Comparison of ENCODE assay signal across 31 cellular contexts in the genomic region with DNA sequence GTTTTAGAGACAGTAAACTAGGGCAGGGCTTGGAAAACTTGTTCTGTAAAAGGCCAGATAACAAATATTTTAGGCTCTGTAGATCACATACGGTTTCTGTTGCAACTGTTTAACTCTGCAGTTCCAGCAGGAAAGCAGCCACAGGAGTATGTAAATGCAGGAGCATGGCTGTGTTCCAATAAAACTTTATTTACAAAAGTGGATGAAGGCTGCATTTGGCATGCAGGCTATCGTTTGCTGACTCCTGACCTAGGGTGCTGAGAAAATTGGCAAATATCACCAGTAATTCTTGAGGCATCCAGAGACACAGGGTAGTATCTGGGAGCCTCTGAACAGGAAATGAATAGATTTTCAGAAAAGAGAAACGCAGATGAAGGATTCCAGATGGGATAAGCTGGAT.
"Had no signal": no experiment of that assay in that cellular context is flagged by ENCODE, and none has a peak within 500 bp of the region (broad histone marks: within the 10 kb centered on the region; RNA-seq: fewer than 3 reads in every experiment).

No MANE protein-coding gene starts in this region.

- H3K27ac ChIP-seq: neutrophil, pancreas, prostate gland, skin epidermis, spleen, suprapubic skin, testis, tibial artery, transverse colon, upper lobe of right lung, uterus had no signal

- H3K4me1 Mint-ChIP-seq: neural crest cell; stimulated activated memory B cell treated with anti-CD40 and anti-IgM and Interleukin-4, amounts not matched to agents 10 μg/mL and 1 μg/mL and 100 μg/mL, for 72 hours; stimulated activated naive CD8-positive, alpha-beta T cell treated with anti-CD3 and anti-CD28 coated beads, Interleukin-15, amount 100 ng/mL, for 72 hours had no signal

- H3K27me3 ChIP-seq: neutrophil, suprapubic skin, testis, uterus had no signal

- H3K36me3 Mint-ChIP-seq: naive thymus-derived CD8-positive, alpha-beta T cell; natural killer cell treated with Interleukin-12 subunit alpha and Interleukin-12 subunit beta and Interleukin-15 and Interleukin-18, amount 100 ng/mL, for 72 hours; stimulated activated memory B cell treated with anti-CD40 and anti-IgM and Interleukin-4, amounts not matched to agents 10 μg/mL and 1 μg/mL and 100 μg/mL, for 72 hours; type B pancreatic cell had no signal

- H3K9me3 ChIP-seq: neutrophil, pancreas, prostate gland, spleen, suprapubic skin, testis, tibial artery, transverse colon, upper lobe of right lung, uterus had no signal

- H3K4me1 ChIP-seq: pancreas, prostate gland, testis, tibial artery, uterus had no signal

- H3K27ac Mint-ChIP-seq: naive thymus-derived CD8-positive, alpha-beta T cell; natural killer cell treated with Interleukin-12 subunit alpha and Interleukin-12 subunit beta and Interleukin-15 and Interleukin-18, amount 100 ng/mL, for 72 hours; nephron progenitor cell; stimulated activated memory B cell treated with anti-CD40 and anti-IgM and Interleukin-4, amounts not matched to agents 10 μg/mL and 1 μg/mL and 100 μg/mL, for 72 hours; stimulated activated naive CD8-positive, alpha-beta T cell treated with anti-CD3 and anti-CD28 coated beads, Interleukin-15, amount 100 ng/mL, for 72 hours; type B pancreatic cell had no signal

- ATAC-seq: naive thymus-derived CD8-positive, alpha-beta T cell; natural killer cell treated with Interleukin-12 subunit alpha and Interleukin-12 subunit beta and Interleukin-15 and Interleukin-18, amount 100 ng/mL, for 72 hours; pancreas; right cardiac atrium; sciatic nerve; stimulated activated memory B cell treated with anti-CD40 and anti-IgM and Interleukin-4, amounts not matched to agents 10 μg/mL and 1 μg/mL and 100 μg/mL, for 72 hours; stimulated activated naive CD8-positive, alpha-beta T cell treated with anti-CD3 and anti-CD28 coated beads, Interleukin-15, amount 100 ng/mL, for 72 hours; stimulated activated naive CD8-positive, alpha-beta T cell treated with anti-CD3 and anti-CD28 coated beads, Interleukin-15, Interleukin-2, amounts not matched to agents 100 U/mL and 50 U/mL, for 24 hours; upper lobe of right lung had no signal

- H3K4me3 Mint-ChIP-seq: naive thymus-derived CD8-positive, alpha-beta T cell; natural killer cell treated with Interleukin-12 subunit alpha and Interleukin-12 subunit beta and Interleukin-15 and Interleukin-18, amount 100 ng/mL, for 72 hours; nephron progenitor cell; neural crest cell; stimulated activated memory B cell treated with anti-CD40 and anti-IgM and Interleukin-4, amounts not matched to agents 10 μg/mL and 1 μg/mL and 100 μg/mL, for 72 hours; stimulated activated naive CD8-positive, alpha-beta T cell treated with anti-CD3 and anti-CD28 coated beads, Interleukin-15, amount 100 ng/mL, for 72 hours; type B pancreatic cell had no signal

- H3K4me2 ChIP-seq: smooth muscle cell had no signal

- H3K4me3 ChIP-seq: pancreas, prostate gland, skin epidermis, smooth muscle cell, spleen, suprapubic skin, testis, tibial artery, transverse colon, upper lobe of right lung, uterus had no signal

- H3K9me3 Mint-ChIP-seq: natural killer cell treated with Interleukin-12 subunit alpha and Interleukin-12 subunit beta and Interleukin-15 and Interleukin-18, amount 100 ng/mL, for 72 hours; nephron progenitor cell; stimulated activated memory B cell treated with anti-CD40 and anti-IgM and Interleukin-4, amounts not matched to agents 10 μg/mL and 1 μg/mL and 100 μg/mL, for 72 hours; stimulated activated naive CD8-positive, alpha-beta T cell treated with anti-CD3 and anti-CD28 coated beads, Interleukin-15, amount 100 ng/mL, for 72 hours had no signal

- H3K36me3 ChIP-seq: neutrophil, pancreas, prostate gland, spleen, suprapubic skin, tibial artery, transverse colon, upper lobe of right lung, uterus had no signal

- DNase-seq: naive thymus-derived CD8-positive, alpha-beta T cell; nephron progenitor cell; nucleus accumbens; pancreas; retina; right cardiac atrium; spleen; stimulated activated CD4-positive, alpha-beta T cell treated with anti-CD3 and anti-CD28 coated beads, Interleukin-12 subunit alpha, Interleukin-12 subunit beta, amount 100 ng/mL, for 4 hours; stimulated activated CD4-positive, alpha-beta T cell treated with anti-CD3 and anti-CD28 coated beads, Interleukin-1b, Interleukin-23, amount 100 ng/mL, for 48 hours; stimulated activated CD4-positive, alpha-beta T cell treated with anti-CD3 and anti-CD28 coated beads, Interleukin-4, amount 100 ng/mL, for 1 hour; stimulated activated CD4-positive, alpha-beta T cell treated with anti-CD3 and anti-CD28 coated beads, Interleukin-4, amount 100 ng/mL, for 4 hours; stimulated activated CD8-positive, alpha-beta memory T cell treated with anti-CD3 and anti-CD28 coated beads, Interleukin-4, amount 100 ng/mL, for 48 hours; stimulated activated naive CD4-positive, alpha-beta T cell; stimulated activated naive CD8-positive, alpha-beta T cell treated with anti-CD3 and anti-CD28 coated beads, Interleukin-15, amount 100 ng/mL, for 72 hours; stimulated activated naive CD8-positive, alpha-beta T cell treated with anti-CD3 and anti-CD28 coated beads, Interleukin-15, Interleukin-2, amounts not matched to agents 100 U/mL and 50 U/mL, for 24 hours; substantia nigra; testis; tibial artery; transverse colon; upper lobe of right lung; uterus had no signal
